In genomic region chr4:14994242-14994641, GRCh38 we compare ENCODE assay signal across 13 cellular contexts. TPM values are rescaled to one million over a fixed set of nuclear protein-coding genes. Genes with fewer than 3 reads are reported as not detected.
DNase-seq lines count a peak whose midpoint lies in the region; ATAC-seq, FAIRE-seq and TF ChIP-seq lines count a peak whose summit lies in the region.
"Had no signal": no experiment of that assay in that cellular context is flagged by ENCODE, and none has a peak within 500 bp of the region (broad histone marks: within the 10 kb centered on the region; RNA-seq: fewer than 3 reads in every experiment).

No MANE protein-coding gene starts in this region.

- H3K27ac ChIP-seq in K562 (ENCODE audit: extremely low read depth, low read depth, low read length) (no peak overlapping the region), neutrophil (peak overlapping the region; percentile 76)
- H3K27ac ChIP-seq: left lung, sigmoid colon had no signal

- CTCF ChIA-PET in K562 (lab: Yijun Ruan, JAX; ENCODE audit: low intra/inter-chr PET ratio) = no interaction called here

- H3K4me2 ChIP-seq in K562 (ENCODE audit: insufficient read depth, low read length) = no peak overlapping the region; the same call in 1 of the 2 replicates

- no peaks in the 10 kb centered on the region for H3K79me2 ChIP-seq in K562 (ENCODE audit: control insufficient read depth, insufficient read depth, low read length)

- no peak for TF ChIP-seq POLR2A in NB4 (IDR thresholded peaks at IDR 0.05; ENCODE audit: extremely low read depth, insufficient read length)
- no peak for TF ChIP-seq POLR2A in K562 (conservative IDR thresholded peaks at IDR 0.05)

- BruUV-seq in K562 (replicated peaks; lab: Mats Ljungman, UMichigan) = no TSS peak

- H3K4me3 ChIP-seq in NB4 (ENCODE audit: low read depth, low read length) (no peak overlapping the region), K562 (no peak overlapping the region), neutrophil (ENCODE audit: low read depth in 1 of 2, low read length in 1 of 2) (peak overlapping the region in 1 of 2 experiments; percentile 1)
- H3K4me3 ChIP-seq: left lung, sigmoid colon had no signal

- POLR2A ChIA-PET in K562 (lab: Yijun Ruan, JAX) = interaction anchor here (0.6 kb wide), 1 partner anchor 9 kb away, joined by 3 read pairs; no protein-coding TSS in a partner anchor

- H2AFZ ChIP-seq in K562 (ENCODE audit: low read depth, low read length) = peak overlapping the region; percentile 42; the same call in 1 of the 2 replicates

- H3K36me3 ChIP-seq in K562 (ENCODE audit: control insufficient read depth, insufficient read depth, low read length) = no peaks in the 10 kb centered on the region
- H3K36me3 ChIP-seq in neutrophil = no peaks in the 10 kb centered on the region
- H3K36me3 ChIP-seq: left lung, sigmoid colon had no signal

- TF ChIP-seq EP300 in K562 (IDR thresholded peaks at IDR 0.05; ENCODE audit: low read length) = no peak

- H4K20me1 ChIP-seq in K562 (replicated peaks; ENCODE audit: control insufficient read depth, insufficient read depth, low read length) = no peaks in the 10 kb centered on the region

- in situ Hi-C loops in K562 (cut with MboI) = no loop called here

- H3K9me1 ChIP-seq in K562 (ENCODE audit: control insufficient read depth, insufficient read depth, low read length) = no peaks in the 10 kb centered on the region

- no peaks in the 10 kb centered on the region for H3K9me3 ChIP-seq in K562 (replicated peaks; ENCODE audit: control insufficient read depth, insufficient read depth, low read depth, low read length)
- H3K9me3 ChIP-seq in neutrophil = no peaks in the 10 kb centered on the region
- H3K9me3 ChIP-seq: left lung, sigmoid colon had no signal

- DNase-seq in GDM1 (lab: John Stamatoyannopoulos, UW) (peak; percentile 5), NB4 (ENCODE audit: low read depth) (peak; percentile 77), K562 (ENCODE audit: extremely low read depth in 1 of 4, low spot score in 3 of 4) (peak in 2 of 4 experiments; percentile 15 to 42), frontal cortex (ENCODE audit: low spot score in 2 of 2) (no peak), T1000 (lab: John Stamatoyannopoulos, UW) (no peak)
- DNase-seq: amygdala; effector memory CD4-positive, alpha-beta T cell; left lung; NCI-H2227 treated with DMSO at 0.1 percent for 48 hours; nephron progenitor cell; sigmoid colon had no signal

- peak; percentile 36; the same call in 1 of the 3 replicates for ATAC-seq in K562
- no peak for ATAC-seq in GM19035 (IDR thresholded peaks at IDR 0.05; ENCODE audit: unreplicated experiment)
- ATAC-seq: left lung had no signal

- FAIRE-seq in K562 (lab: Jason Lieb, UNC) (peak; percentile 49), frontal cortex (lab: Jason Lieb, UNC) (no peak)

- TF ChIP-seq CTCF in NB4 (IDR thresholded peaks at IDR 0.05; ENCODE audit: low read depth, low read length) = no peak
- no peak for TF ChIP-seq CTCF in K562 (IDR thresholded peaks at IDR 0.05 in 2 of 3, conservative IDR thresholded peaks at IDR 0.05 in 1 of 3; ENCODE audit: insufficient read depth in 2 of 3, low read depth in 1 of 3, low read length in 3 of 3)
- no peak for TF ChIP-seq CTCF in neutrophil (IDR thresholded peaks at IDR 0.05)

- WGBS in K562 (ENCODE audit: insufficient coverage, low coverage, missing lambda C conversion rate) = 3% methylated on average over 3 of the region's 3 CpGs

- no peaks in the 10 kb centered on the region for H3K27me3 ChIP-seq in K562 (ENCODE audit: control insufficient read depth in 2 of 2, insufficient read depth in 2 of 2, low read length in 2 of 2)
- H3K27me3 ChIP-seq in neutrophil = no peaks in the 10 kb centered on the region
- H3K27me3 ChIP-seq: left lung, sigmoid colon had no signal

- intact Hi-C loops in K562 (cut with micrococcal nuclease) = no loop called here

- H3K9ac ChIP-seq in K562 (ENCODE audit: insufficient read depth in 1 of 2, low read depth in 2 of 2, low read length in 2 of 2) = no peak overlapping the region

- 0 out of 5 replicates have a peak, but pooled peaks cover 0 to 2% of the 10 kb centered on the region in 2 experiments for H3K4me1 ChIP-seq in K562 (replicated peaks in 1 of 2; ENCODE audit: control insufficient read depth in 2 of 2, insufficient read depth in 2 of 2, low read length in 2 of 2)
- peaks cover 13 to 17% of the 10 kb centered on the region in 2 experiments for H3K4me1 ChIP-seq in neutrophil (ENCODE audit: control insufficient read depth in 1 of 2, insufficient read depth in 1 of 2, low read depth in 1 of 2, low read length in 1 of 2)
- H3K4me1 ChIP-seq: sigmoid colon had no signal

- no peak for TF ChIP-seq RAD21 in K562 (CRISPR knock-in tag; conservative IDR thresholded peaks at IDR 0.05 in 1 of 2, IDR thresholded peaks at IDR 0.05 in 1 of 2)

TF ChIP-seq in K562, 482 proteins besides CTCF, POLR2A, EP300 and RAD21 (continues in another document):
- TF ChIP-seq FOS (IDR thresholded peaks at IDR 0.05; ENCODE audit: extremely low read depth, insufficient read length) (peak; percentile 25), MAZ (CRISPR knock-in tag; conservative IDR thresholded peaks at IDR 0.05 in 1 of 2, IDR thresholded peaks at IDR 0.05 in 1 of 2) (no peak), PKNOX1 (IDR thresholded peaks at IDR 0.05) (peak; percentile 56), CREB1 (IDR thresholded peaks at IDR 0.05) (no peak), CREB1 (CRISPR knock-in tag; IDR thresholded peaks at IDR 0.05) (peak; percentile 53), ETS1 (conservative IDR thresholded peaks at IDR 0.05; ENCODE audit: control insufficient read depth, low read depth, low read length) (no peak), CREB5 (CRISPR knock-in tag; IDR thresholded peaks at IDR 0.05) (no peak), CAMTA2 (CRISPR knock-in tag; conservative IDR thresholded peaks at IDR 0.05) (no peak), CEBPB (tag; IDR thresholded peaks at IDR 0.05) (0 out of 2 replicates have a peak, but pooled peaks have one; percentile 15), PHF8 (IDR thresholded peaks at IDR 0.05; ENCODE audit: borderline replicate concordance, low read length) (no peak), NEUROD1 (IDR thresholded peaks at IDR 0.05; ENCODE audit: borderline replicate concordance, low read depth, low read length, partially characterized antibody) (no peak), JUN (IDR thresholded peaks at IDR 0.05; ENCODE audit: borderline replicate concordance, low read depth, low read length) (peak; percentile 82), JUN (CRISPR knock-in tag; IDR thresholded peaks at IDR 0.05; ENCODE audit: borderline replicate concordance) (no peak), LCOR (CRISPR knock-in tag; IDR thresholded peaks at IDR 0.05) (0 out of 2 replicates have a peak, but pooled peaks have one; percentile 39), ZEB2 (IDR thresholded peaks at IDR 0.05) (peak; percentile 44; the same call in 1 of the 2 replicates), ATF1 (CRISPR knock-in tag; IDR thresholded peaks at IDR 0.05) (no peak), ATF1 (tag; IDR thresholded peaks at IDR 0.05) (peak; percentile 90)

RNA-seq across cellular contexts. Expression of gene CPEB2, which starts 8.0 kb away (rescaled TPM):
- 3.0 and 10.5 TPM in 2 replicates for total RNA-seq in K562 (2011; cell fraction: chromatin; rRNA removed; ENCODE audit: low replicate concordance)
- total RNA-seq in K562 (2011; cell fraction: nucleolus; rRNA removed) = 1.3 and 1.5 TPM in 2 replicates
- 4.0 and 8.7 TPM in 2 replicates for total RNA-seq in K562 (2011; cell fraction: nucleoplasm; rRNA removed)
- 0.54 and 0.86 TPM in 2 replicates for total RNA-seq in K562 (2014; rRNA removed)
- total RNA-seq in K562 (2014; rRNA removed; fragmentation: Illumina TruSeq; extraction: Trizol) = 2.1 and 3.0 TPM in 2 replicates
- total RNA-seq in K562 (2015; rRNA removed; fragmentation: Illumina TruSeq; extraction: Trizol) = 1.6 and 2.0 TPM in 2 replicates
- total RNA-seq in K562 (2021) = 3.0 and 3.2 TPM in 2 replicates
- polyA plus RNA-seq in K562 (2011; rRNA removed) = 1.4 and 1.7 TPM in 2 replicates
- polyA plus RNA-seq in K562 (2011; cell fraction: cytosol; rRNA removed) = 0.18 and 0.69 TPM in 2 replicates
- 2.9 and 4.5 TPM in 2 replicates for polyA plus RNA-seq in K562 (2011; cell fraction: nucleus; rRNA removed)
- polyA plus RNA-seq in K562 (2012) = 1.2 and 1.9 TPM in 2 replicates
- polyA plus RNA-seq in K562 (2014; fragmentation: Illumina TruSeq; extraction: Trizol) = 1.3 and 1.9 TPM in 2 replicates
- under 1 TPM; 0.39 to 0.41 TPM for polyA plus RNA-seq in K562 (2014; fragmentation: Nextera tagmentation; extraction: Ambion mirVana)
- polyA plus RNA-seq in K562 (2014; rRNA removed) = 1.0 and 1.1 TPM in 2 replicates
- polyA minus RNA-seq in K562 (2011; rRNA and poly(A)+ RNA removed) = 3.5 and 3.9 TPM in 2 replicates
- 0.86 and 1.5 TPM in 2 replicates for polyA minus RNA-seq in K562 (2011; cell fraction: cytosol; rRNA and poly(A)+ RNA removed)
- polyA minus RNA-seq in K562 (2011; cell fraction: nucleus; rRNA and poly(A)+ RNA removed) = 2.3 and 7.8 TPM in 2 replicates
- 26.9 TPM for total RNA-seq in frontal cortex

Comparison
In these comparisons a context has a peak if more than half of its experiments do, and no peak if none do; other contexts are left out.
1. DNase-seq: peak in GDM1 (single experiment) and NB4 (single experiment); none in frontal cortex (0 of 2) and T1000 (single experiment).